In the genomic region with DNA sequence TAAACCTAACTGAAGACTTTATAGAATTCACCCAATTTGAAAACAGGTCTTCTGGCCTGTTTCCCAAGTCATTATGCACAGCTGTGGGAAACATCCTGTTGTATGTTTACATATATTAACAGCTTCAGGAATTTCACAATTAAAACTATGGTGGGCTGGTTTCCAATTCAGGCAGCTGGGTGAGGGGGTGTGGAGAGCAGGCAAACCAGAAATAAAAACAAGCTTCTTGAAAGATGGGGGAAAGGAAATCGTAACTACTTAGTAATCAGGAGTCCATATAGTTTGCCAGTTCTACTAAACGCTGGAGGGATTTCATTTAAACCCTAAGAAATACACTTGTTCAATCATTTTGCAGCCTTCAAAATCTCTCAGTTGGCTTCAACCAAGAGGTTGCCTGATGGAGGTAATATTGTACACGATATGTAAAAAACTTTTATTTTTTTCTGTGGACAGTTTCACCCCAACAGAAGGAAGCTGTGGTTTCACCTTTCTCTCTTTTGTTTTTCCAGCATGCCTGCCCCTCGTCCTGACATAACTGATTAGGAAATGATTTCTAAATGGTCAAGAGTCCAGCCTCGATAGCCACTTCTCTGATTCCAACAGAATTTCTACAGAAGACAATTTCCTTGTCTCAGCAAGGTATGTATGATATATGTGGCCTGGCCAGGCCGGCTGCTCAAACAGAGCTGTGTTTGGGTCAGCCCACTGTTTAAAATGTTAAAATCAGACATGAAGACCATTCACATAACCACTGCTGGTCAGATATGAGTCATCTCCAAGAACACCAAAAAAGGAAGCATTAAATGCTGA, we compare ENCODE assay signal across 8 cellular contexts. TPM values are rescaled to one million over a fixed set of nuclear protein-coding genes. Genes with fewer than 3 reads are reported as not detected.
A peak's percentile ranks its signal among the peaks of the same experiment; 100 is the strongest.
DNase-seq lines count a peak whose midpoint lies in the region; ATAC-seq and TF ChIP-seq lines count a peak whose summit lies in the region.

No MANE protein-coding gene starts in this region.

- peak; percentile 79 for ATAC-seq in GM19438 (IDR thresholded peaks at IDR 0.05; ENCODE audit: low read depth, unreplicated experiment)

- no peaks in the 10 kb centered on the region for H3K9me3 ChIP-seq in A673 (ENCODE audit: low read depth, low read length, poor library complexity, severe bottlenecking)
- H3K9me3 ChIP-seq in HUES64 (ENCODE audit: insufficient read depth, low read depth, low read length), result no peaks in the 10 kb centered on the region
- H3K9me3 ChIP-seq in HAP-1, result no peaks in the 10 kb centered on the region

- CTCF ChIA-PET in A673 (lab: Charles Lee), result interaction anchor here (0.6 kb wide), 1 partner anchor 38 kb away, joined by 3 read pairs; no protein-coding TSS in a partner anchor

- intact Hi-C loops in A673 (cut with micrococcal nuclease; ENCODE audit: unreplicated experiment), result loop anchor here (5.0 kb wide), 1 partner anchor 148 kb away; no protein-coding TSS in a partner anchor

- H3K4me1 Mint-ChIP-seq in brain, result peaks cover 38% of the 10 kb centered on the region
- peaks cover 55% of the 10 kb centered on the region for H3K4me1 Mint-ChIP-seq in mesothelial cell of epicardium

- TF ChIP-seq CTCF in A673 (conservative IDR thresholded peaks at IDR 0.05; ENCODE audit: low read depth, low read length) (no peak), brain (conservative IDR thresholded peaks at IDR 0.05) (no peak), mesothelial cell of epicardium (IDR thresholded peaks at IDR 0.05; ENCODE audit: unreplicated experiment) (no peak)

- in situ Hi-C loops in HAP-1 (cut with MboI; ENCODE audit: low sequenced_read_pairs), result no loop called here

- WGBS in HUES64, result 77% methylated on average over 6 of the region's 6 CpGs

- BruUV-seq in A673 (replicated peaks; lab: Mats Ljungman, UMichigan), result TSS peak; percentile 14

- H3K27ac ChIP-seq in A673 (ENCODE audit: low read depth, low read length, poor library complexity, severe bottlenecking), result peak overlapping the region; percentile 97
- H3K27ac ChIP-seq in HUES64 (ENCODE audit: low read depth, low read length), result peak overlapping the region; percentile 53; the same call in 1 of the 2 replicates

- H3K4me1 ChIP-seq in A673 (ENCODE audit: insufficient read depth, low read length, poor library complexity, severe bottlenecking) (peaks cover 97% of the 10 kb centered on the region), HUES64 (ENCODE audit: insufficient read depth, low read length) (peaks cover 14% of the 10 kb centered on the region), HAP-1 (no peaks in the 10 kb centered on the region)

- H3K27me3 ChIP-seq in A673 (replicated peaks; ENCODE audit: insufficient read depth, low read depth, low read length, poor library complexity) (no peaks in the 10 kb centered on the region), HUES64 (ENCODE audit: insufficient read depth, low read length) (no peaks in the 10 kb centered on the region), HAP-1 (ENCODE audit: low read depth) (no peaks in the 10 kb centered on the region)

- no peaks in the 10 kb centered on the region for H3K36me3 Mint-ChIP-seq in brain
- no peaks in the 10 kb centered on the region for H3K36me3 Mint-ChIP-seq in mesothelial cell of epicardium

- H3K9ac ChIP-seq in HUES64 (ENCODE audit: low read depth, low read length), result no peak overlapping the region; the same call in 1 of the 2 replicates

- H3K27me3 Mint-ChIP-seq in brain (peaks cover 4% of the 10 kb centered on the region), mesothelial cell of epicardium (ENCODE audit: low read depth) (no peaks in the 10 kb centered on the region)

- DNase-seq in A673 (ENCODE audit: low spot score), result peak; percentile 97
- DNase-seq in mesothelial cell of epicardium (ENCODE audit: low spot score in 2 of 2, unreplicated experiment in 2 of 2), result no peak
- no peak for DNase-seq in HAP-1 (ENCODE audit: low spot score in 2 of 2)
- DNase-seq in NK-92 (lab: John Stamatoyannopoulos, UW; ENCODE audit: unreplicated experiment), result no peak
- DNase-seq in NCI-H2081 treated with DMSO at 0.1 percent for 48 hours (lab: John Stamatoyannopoulos, UW), result no peak

- H3K4me3 ChIP-seq in A673 (ENCODE audit: low read depth, low read length, poor library complexity, severe bottlenecking), result peak overlapping the region; percentile 18
- no peak overlapping the region for H3K4me3 ChIP-seq in HUES64 (ENCODE audit: low read length)
- H3K4me3 ChIP-seq in HAP-1, result no peak overlapping the region

- H3K36me3 ChIP-seq in A673 (ENCODE audit: insufficient read depth, low read length, poor library complexity, severe bottlenecking), result no peaks in the 10 kb centered on the region
- H3K36me3 ChIP-seq in HUES64 (ENCODE audit: insufficient read depth, low read length), result no peaks in the 10 kb centered on the region
- H3K36me3 ChIP-seq in HAP-1 (replicated peaks), result no peaks in the 10 kb centered on the region

- H3K4me3 Mint-ChIP-seq in brain, result peak overlapping the region in 2 of 5 experiments; percentile 59 to 63
- H3K4me3 Mint-ChIP-seq in mesothelial cell of epicardium, result peak overlapping the region; percentile 5

- H3K27ac Mint-ChIP-seq in brain (peak overlapping the region in 3 of 5 experiments; percentile 21 to 92 (median 77)), mesothelial cell of epicardium (peak overlapping the region; percentile 89)

- POLR2A ChIA-PET in A673 (lab: Charles Lee; ENCODE audit: low non-redundant PET), result interaction anchor here (0.6 to 0.7 kb wide), 2 partner anchors 131 to 346 kb away, joined by 3 to 10 read pairs; no protein-coding TSS in a partner anchor

- peaks cover 0 to 7% (median 0%) of the 10 kb centered on the region in 5 experiments for H3K9me3 Mint-ChIP-seq in brain
- H3K9me3 Mint-ChIP-seq in mesothelial cell of epicardium, result no peaks in the 10 kb centered on the region

RNA-seq across cellular contexts. Expression of gene ATP8B1, which starts 22.6 kb away (rescaled TPM):
- total RNA-seq in A673 (2021) (35.6 and 39.3 TPM in 2 replicates), mesothelial cell of epicardium (14.0 to 18.5 TPM (median 14.1 TPM) in 3 replicates)
- 0.65 TPM for polyA plus RNA-seq in HUES64 (2013, experiment 1 of 2)
- polyA plus RNA-seq in HUES64 (2013, experiment 2 of 2), result 0.32 TPM
- 1.8 TPM for polyA plus RNA-seq in brain (ENCODE audit: insufficient read depth, low read depth, low replicate concordance)
